ENCODE assay signal across 9 cellular contexts in the genomic region with DNA sequence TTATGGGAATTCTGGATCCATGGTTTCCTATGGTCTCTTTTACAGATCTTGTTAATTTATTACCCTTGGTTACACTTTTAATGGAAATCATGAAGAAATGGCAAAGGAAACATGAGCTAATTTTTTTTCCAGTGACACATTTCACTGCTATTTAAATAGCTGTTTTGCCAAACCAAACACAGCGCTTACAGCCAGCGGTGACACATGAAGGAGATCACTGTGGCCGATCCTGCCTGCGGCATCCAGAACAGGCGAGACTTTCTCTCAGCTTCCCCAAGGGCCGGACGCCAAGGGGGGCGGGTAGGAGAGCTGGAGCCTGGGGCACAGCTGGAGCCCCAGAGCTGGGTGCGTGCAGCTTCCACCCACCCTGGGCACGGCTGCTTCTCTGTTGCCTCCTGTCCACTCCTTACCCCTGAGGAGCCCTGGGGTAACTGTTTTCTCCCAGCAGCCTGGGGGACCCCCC.
DNase-seq lines count a peak whose midpoint lies in the region; ATAC-seq and TF ChIP-seq lines count a peak whose summit lies in the region.
"Had no signal": no experiment of that assay in that cellular context is flagged by ENCODE, and none has a peak within 500 bp of the region (broad histone marks: within the 10 kb centered on the region; RNA-seq: fewer than 3 reads in every experiment).

No MANE protein-coding gene starts in this region.

- ATAC-seq in psoas muscle (peak; percentile 91 to 95 (median 92)), GM19467 (IDR thresholded peaks at IDR 0.05; ENCODE audit: unreplicated experiment) (no peak)

- H3K9ac ChIP-seq in SK-N-MC (ENCODE audit: insufficient read length) = peak overlapping the region; percentile 50

- H3K4me1 ChIP-seq in psoas muscle = peaks cover 28% of the 10 kb centered on the region

- no peak for TF ChIP-seq CTCF in psoas muscle (IDR thresholded peaks at IDR 0.05)

- H3K4me1 Mint-ChIP-seq in activated T-helper 1 cell treated with anti-CD3 and anti-CD28 coated beads, Interleukin-12 subunit alpha, Interleukin-12 subunit beta, Interleukin-2, Interleukin-4 antibody, amounts not matched to agents 30 ng/mL and 10 ng/mL and 1 ng/mL, durations not matched to agents 14 hours and 24 hours and 36 hours (ENCODE audit: low read depth) = no peaks in the 10 kb centered on the region

- H3K9me3 ChIP-seq in SK-N-MC (ENCODE audit: low read depth, low read length) = no peaks in the 10 kb centered on the region
- no peaks in the 10 kb centered on the region for H3K9me3 ChIP-seq in psoas muscle

- H3K27ac Mint-ChIP-seq in activated T-helper 1 cell treated with anti-CD3 and anti-CD28 coated beads, Interleukin-12 subunit alpha, Interleukin-12 subunit beta, Interleukin-2, Interleukin-4 antibody, amounts not matched to agents 30 ng/mL and 10 ng/mL and 1 ng/mL, durations not matched to agents 14 hours and 24 hours and 36 hours = no peak overlapping the region

- DNase-seq in COLO829 (ENCODE audit: low spot score) (peak; percentile 68), SK-N-MC (ENCODE audit: low read depth, low spot score) (no peak), glomerular endothelial cell (ENCODE audit: extremely low read depth, low read depth, low spot score) (peak; percentile 12), psoas muscle (peak; percentile 92 to 94), NCI-H1092 (lab: John Stamatoyannopoulos, UW) (no peak), DMS153 treated with DMSO at 0.1 percent for 48 hours (lab: John Stamatoyannopoulos, UW; ENCODE audit: unreplicated experiment) (no peak)
- DNase-seq in activated T-helper 1 cell treated with anti-CD3 and anti-CD28 coated beads, Interleukin-12 subunit alpha, Interleukin-12 subunit beta, Interleukin-2, Interleukin-4 antibody, amounts not matched to agents 30 ng/mL and 10 ng/mL and 1 ng/mL, durations not matched to agents 14 hours and 24 hours and 36 hours (ENCODE audit: low spot score) = no peak
- DNase-seq: retina had no signal

- no peak overlapping the region for H3K4me3 Mint-ChIP-seq in activated T-helper 1 cell treated with anti-CD3 and anti-CD28 coated beads, Interleukin-12 subunit alpha, Interleukin-12 subunit beta, Interleukin-2, Interleukin-4 antibody, amounts not matched to agents 30 ng/mL and 10 ng/mL and 1 ng/mL, durations not matched to agents 14 hours and 24 hours and 36 hours

- H3K36me3 ChIP-seq in SK-N-MC (ENCODE audit: insufficient read depth, low read length) = no peaks in the 10 kb centered on the region
- no peaks in the 10 kb centered on the region for H3K36me3 ChIP-seq in psoas muscle (ENCODE audit: insufficient read depth in 1 of 2, low read depth in 1 of 2)

- H3K27ac ChIP-seq in SK-N-MC = peak overlapping the region; percentile 87
- H3K27ac ChIP-seq in psoas muscle = peak overlapping the region; percentile 64

- H3K27me3 ChIP-seq in psoas muscle (ENCODE audit: insufficient read depth in 3 of 3, low read length in 2 of 3) = no peaks in the 10 kb centered on the region

- 17 to 30% (median 22%) methylated on average over 10 of the region's 10 CpGs for WGBS in psoas muscle, 3 donors

- peaks cover 6% of the 10 kb centered on the region for H3K27me3 Mint-ChIP-seq in activated T-helper 1 cell treated with anti-CD3 and anti-CD28 coated beads, Interleukin-12 subunit alpha, Interleukin-12 subunit beta, Interleukin-2, Interleukin-4 antibody, amounts not matched to agents 30 ng/mL and 10 ng/mL and 1 ng/mL, durations not matched to agents 14 hours and 24 hours and 36 hours (ENCODE audit: insufficient read depth)

- no peaks in the 10 kb centered on the region for H3K36me3 Mint-ChIP-seq in activated T-helper 1 cell treated with anti-CD3 and anti-CD28 coated beads, Interleukin-12 subunit alpha, Interleukin-12 subunit beta, Interleukin-2, Interleukin-4 antibody, amounts not matched to agents 30 ng/mL and 10 ng/mL and 1 ng/mL, durations not matched to agents 14 hours and 24 hours and 36 hours (ENCODE audit: low read depth)

- H3K9me3 Mint-ChIP-seq in activated T-helper 1 cell treated with anti-CD3 and anti-CD28 coated beads, Interleukin-12 subunit alpha, Interleukin-12 subunit beta, Interleukin-2, Interleukin-4 antibody, amounts not matched to agents 30 ng/mL and 10 ng/mL and 1 ng/mL, durations not matched to agents 14 hours and 24 hours and 36 hours = no peaks in the 10 kb centered on the region

- H3K4me3 ChIP-seq in SK-N-MC (peak overlapping the region; percentile 21), psoas muscle (no peak overlapping the region)

- intact Hi-C loops in psoas muscle (cut with DNase I) = loop anchor here in 1 of 2 donors (5.0 kb wide), 2 partner anchors 34 to 81 kb away; partner anchors contain the start of gene PKDCC
- intact Hi-C loops in activated T-helper 1 cell treated with anti-CD3 and anti-CD28 coated beads, Interleukin-12 subunit alpha, Interleukin-12 subunit beta, Interleukin-2, Interleukin-4 antibody, amounts not matched to agents 30 ng/mL and 10 ng/mL and 1 ng/mL, durations not matched to agents 14 hours and 24 hours and 36 hours (cut with micrococcal nuclease) = no loop called here

Comparison
In these comparisons a context has a peak if more than half of its experiments do, and no peak if none do; other contexts are left out.
1. DNase-seq: peak in COLO829 (single experiment), glomerular endothelial cell (single experiment) and psoas muscle (2 of 2); none in SK-N-MC (single experiment), activated T-helper 1 cell treated with anti-CD3 and anti-CD28 coated beads, Interleukin-12 subunit alpha, Interleukin-12 subunit beta, Interleukin-2, Interleukin-4 antibody, amounts not matched to agents 30 ng/mL and 10 ng/mL and 1 ng/mL, durations not matched to agents 14 hours and 24 hours and 36 hours (single experiment), NCI-H1092 (single experiment) and DMS153 treated with DMSO at 0.1 percent for 48 hours (single experiment).